Comparison of ENCODE assay signal across 1 cellular context in genomic region chr2:179538406-179538805, GRCh38.
A peak's percentile ranks its signal among the peaks of the same experiment; 100 is the strongest.
TF ChIP-seq lines count a peak whose summit lies in the region.

No MANE protein-coding gene starts in this region.

TF ChIP-seq in SK-N-SH, 30 proteins besides CTCF, POLR2A, EP300 and RAD21 (continued from another document):
- TF ChIP-seq ZBTB33 (IDR thresholded peaks at IDR 0.05; ENCODE audit: borderline replicate concordance, low read depth): no peak
- TF ChIP-seq NFIC (IDR thresholded peaks at IDR 0.05; ENCODE audit: borderline replicate concordance): peak; percentile 81
- peak; percentile 28; the same call in 1 of the 2 replicates for TF ChIP-seq TEAD4 (IDR thresholded peaks at IDR 0.05; ENCODE audit: borderline replicate concordance, insufficient read depth)
- TF ChIP-seq ELF1 (IDR thresholded peaks at IDR 0.05): no peak
- TF ChIP-seq GABPA (IDR thresholded peaks at IDR 0.05; ENCODE audit: low read depth): no peak
- TF ChIP-seq SIN3A (IDR thresholded peaks at IDR 0.05; ENCODE audit: borderline replicate concordance, low read depth, low read length): no peak
- peak; percentile 88 for TF ChIP-seq PBX3 (IDR thresholded peaks at IDR 0.05)
- TF ChIP-seq SMC3 (IDR thresholded peaks at IDR 0.05; ENCODE audit: low read depth, low read length): no peak
